ENCODE assay signal across 24 cellular contexts in the genomic region with DNA sequence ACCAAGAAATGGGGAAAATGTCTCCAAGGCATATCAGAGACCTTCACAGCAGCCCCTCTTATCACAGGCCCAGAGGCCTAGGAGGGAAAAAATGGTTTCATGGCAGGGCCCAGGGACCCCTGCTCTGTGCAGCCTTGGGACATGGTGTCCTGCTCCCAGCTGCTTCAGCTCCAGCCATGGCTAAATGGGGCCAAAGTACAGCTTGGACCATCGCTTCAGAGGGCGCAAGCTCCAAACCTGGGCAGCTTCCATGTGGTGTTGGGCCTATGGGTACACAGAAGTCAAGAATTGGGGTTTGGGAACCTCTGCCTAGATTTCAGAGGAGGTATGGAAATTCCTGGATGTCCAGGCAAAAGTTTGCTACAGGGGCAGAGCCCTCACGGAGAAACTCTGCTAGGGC.
"Had no signal": no experiment of that assay in that cellular context is flagged by ENCODE, and none has a peak within 500 bp of the region (broad histone marks: within the 10 kb centered on the region; RNA-seq: fewer than 3 reads in every experiment).

No MANE protein-coding gene starts in this region.

- H3K27ac ChIP-seq: colonic mucosa, coronary artery, dorsolateral prefrontal cortex, epithelial cell of prostate, esophagus muscularis mucosa, esophagus squamous epithelium, foreskin keratinocyte, gastrocnemius medialis, gastroesophageal sphincter, heart left ventricle, heart right ventricle had no signal

- H3K27ac Mint-ChIP-seq: dendritic cell treated with granulocyte-macrophage colony-stimulating factor and Interleukin-4, amounts not matched to agents 40 ng/mL and 50 ng/mL, for 4 days; effector memory CD8-positive, alpha-beta T cell; endodermal cell had no signal

- H3K9me3 Mint-ChIP-seq: effector memory CD8-positive, alpha-beta T cell had no signal

- H3K4me3 Mint-ChIP-seq: dendritic cell treated with granulocyte-macrophage colony-stimulating factor and Interleukin-4, amounts not matched to agents 40 ng/mL and 50 ng/mL, for 4 days; effector memory CD8-positive, alpha-beta T cell; endodermal cell had no signal

- H3K9me3 ChIP-seq: colonic mucosa, esophagus muscularis mucosa, esophagus squamous epithelium, gastrocnemius medialis, gastroesophageal sphincter, heart left ventricle, heart right ventricle had no signal

- H3K4me3 ChIP-seq: colonic mucosa, coronary artery, dorsolateral prefrontal cortex, esophagus muscularis mucosa, esophagus squamous epithelium, gastrocnemius medialis, gastroesophageal sphincter, heart left ventricle, heart right ventricle had no signal

- H3K4me1 ChIP-seq: colonic mucosa, esophagus muscularis mucosa, esophagus squamous epithelium, foreskin keratinocyte, gastrocnemius medialis, gastroesophageal sphincter, heart left ventricle, heart right ventricle had no signal

- H3K27me3 Mint-ChIP-seq: dendritic cell treated with granulocyte-macrophage colony-stimulating factor and Interleukin-4, amounts not matched to agents 40 ng/mL and 50 ng/mL, for 4 days; effector memory CD8-positive, alpha-beta T cell had no signal

- DNase-seq: colonic mucosa; cortex of kidney; dermis blood vessel endothelial cell; dorsolateral prefrontal cortex; effector CD4-positive, alpha-beta T cell; effector CD8-positive, alpha-beta T cell; effector memory CD4-positive, alpha-beta T cell; effector memory CD8-positive, alpha-beta T cell; endodermal cell; erythroblast; esophagus squamous epithelium; foreskin fibroblast; foreskin keratinocyte; foreskin melanocyte; gastrocnemius medialis; glutamatergic neuron; head of caudate nucleus; heart left ventricle; heart right ventricle had no signal

- H3K36me3 ChIP-seq: colonic mucosa, esophagus muscularis mucosa, esophagus squamous epithelium, gastrocnemius medialis, gastroesophageal sphincter, heart left ventricle, heart right ventricle had no signal
